13 cellular contexts compared by ENCODE assay signal in the genomic region with DNA sequence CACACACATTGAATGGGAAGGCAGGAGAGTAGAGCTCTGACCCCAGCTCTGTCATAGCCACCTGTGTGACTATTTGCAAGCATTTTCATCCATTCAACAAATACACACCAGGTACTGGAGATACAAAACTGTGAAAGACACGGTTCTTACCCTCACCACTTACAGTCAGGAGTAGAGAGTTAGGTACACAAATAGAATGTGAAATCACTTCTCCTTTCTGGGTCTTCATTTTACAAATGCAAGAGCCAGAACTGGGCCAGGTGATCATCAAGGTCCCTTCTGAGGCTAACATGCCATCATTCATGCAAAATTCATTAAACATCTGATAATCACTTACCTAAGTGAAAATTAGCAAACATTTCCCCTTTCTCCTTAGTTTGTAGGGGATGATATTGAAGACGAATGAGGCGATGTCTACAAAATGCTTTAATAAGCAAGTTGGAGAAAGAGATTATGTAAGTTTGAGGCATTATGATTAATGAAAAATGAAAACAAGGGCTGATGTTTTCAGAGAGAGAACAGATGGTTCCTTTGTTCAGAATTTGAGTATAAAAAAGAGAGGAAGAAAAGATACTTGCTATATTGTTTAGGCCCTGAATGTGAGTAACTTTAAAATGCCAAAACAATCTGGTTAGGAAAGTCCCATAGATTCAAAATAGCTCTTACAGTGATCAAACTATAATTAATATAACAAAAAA.
DNase-seq lines count a peak whose midpoint lies in the region; ATAC-seq, FAIRE-seq and TF ChIP-seq lines count a peak whose summit lies in the region.
"Had no signal": no experiment of that assay in that cellular context is flagged by ENCODE, and none has a peak within 500 bp of the region (broad histone marks: within the 10 kb centered on the region; RNA-seq: fewer than 3 reads in every experiment).

No MANE protein-coding gene starts in this region.

- DNase-seq in H54 (ENCODE audit: insufficient read length, low spot score) (no peak), T-helper 17 cell (no peak), kidney glomerular epithelial cell (lab: John Stamatoyannopoulos, UW) (peak; percentile 7), tibial artery (no peak), colonic mucosa (no peak), HK-2 (ENCODE audit: unreplicated experiment) (no peak)
- DNase-seq: adrenal gland, endodermal cell, NCI-H82, small intestine, T-helper 9 cell had no signal

- H3K27ac ChIP-seq in tibial artery = peak overlapping the region; percentile 67 to 68
- no peak overlapping the region for H3K27ac ChIP-seq in colonic mucosa

- H3K4me3 ChIP-seq in tibial artery (no peak overlapping the region), colonic mucosa (no peak overlapping the region)
- H3K4me3 ChIP-seq: adrenal gland had no signal

- peak; percentile 66 for ATAC-seq in T-helper 17 cell
- no peak for ATAC-seq in GM19035 (IDR thresholded peaks at IDR 0.05; ENCODE audit: unreplicated experiment)

- H3K4me1 Mint-ChIP-seq in T-helper 17 cell = peaks cover 26% of the 10 kb centered on the region

- no peaks in the 10 kb centered on the region for H3K27me3 ChIP-seq in tibial artery
- H3K27me3 ChIP-seq in colonic mucosa = no peaks in the 10 kb centered on the region
- H3K27me3 ChIP-seq: adrenal gland had no signal

- peak overlapping the region; percentile 70 for H3K27ac Mint-ChIP-seq in T-helper 17 cell

- H3K36me3 Mint-ChIP-seq in T-helper 17 cell (ENCODE audit: low read depth) = peaks cover 4% of the 10 kb centered on the region

- TF ChIP-seq CTCF in tibial artery (IDR thresholded peaks at IDR 0.05) (no peak), colonic mucosa (IDR thresholded peaks at IDR 0.05) (no peak)

- H3K36me3 ChIP-seq in tibial artery (no peaks in the 10 kb centered on the region), colonic mucosa (no peaks in the 10 kb centered on the region)
- H3K36me3 ChIP-seq: adrenal gland had no signal

- H3K9me3 ChIP-seq in T-helper 17 cell (ENCODE audit: control insufficient read depth, low read length, poor library complexity, severe bottlenecking) = no peaks in the 10 kb centered on the region
- H3K9me3 ChIP-seq in tibial artery = no peaks in the 10 kb centered on the region
- H3K9me3 ChIP-seq in colonic mucosa = no peaks in the 10 kb centered on the region
- H3K9me3 ChIP-seq: adrenal gland had no signal

- FAIRE-seq in H54 (lab: Jason Lieb, UNC) = peak; percentile 48
- FAIRE-seq: D721Med, small intestine had no signal

- no peak overlapping the region for H3K9ac ChIP-seq in colonic mucosa (ENCODE audit: low read depth in 2 of 2, low read length in 2 of 2)

- no peak overlapping the region for H3K4me3 Mint-ChIP-seq in T-helper 17 cell
- H3K4me3 Mint-ChIP-seq: endodermal cell had no signal

- TF ChIP-seq POLR2A in H54 (IDR thresholded peaks at IDR 0.05; ENCODE audit: low read depth, low read length) = no peak

- H3K4me1 ChIP-seq in tibial artery (peaks cover 0 to 100% (median 66%) of the 10 kb centered on the region in 4 donors), colonic mucosa (no peaks in the 10 kb centered on the region)

- intact Hi-C loops in tibial artery (cut with DNase I; ENCODE audit: low total_unique reads) (no loop called here), colonic mucosa (cut with DNase I) (no loop called here)

- no peaks in the 10 kb centered on the region for H3K27me3 Mint-ChIP-seq in T-helper 17 cell
